25 cellular contexts compared by ENCODE assay signal in the genomic region with DNA sequence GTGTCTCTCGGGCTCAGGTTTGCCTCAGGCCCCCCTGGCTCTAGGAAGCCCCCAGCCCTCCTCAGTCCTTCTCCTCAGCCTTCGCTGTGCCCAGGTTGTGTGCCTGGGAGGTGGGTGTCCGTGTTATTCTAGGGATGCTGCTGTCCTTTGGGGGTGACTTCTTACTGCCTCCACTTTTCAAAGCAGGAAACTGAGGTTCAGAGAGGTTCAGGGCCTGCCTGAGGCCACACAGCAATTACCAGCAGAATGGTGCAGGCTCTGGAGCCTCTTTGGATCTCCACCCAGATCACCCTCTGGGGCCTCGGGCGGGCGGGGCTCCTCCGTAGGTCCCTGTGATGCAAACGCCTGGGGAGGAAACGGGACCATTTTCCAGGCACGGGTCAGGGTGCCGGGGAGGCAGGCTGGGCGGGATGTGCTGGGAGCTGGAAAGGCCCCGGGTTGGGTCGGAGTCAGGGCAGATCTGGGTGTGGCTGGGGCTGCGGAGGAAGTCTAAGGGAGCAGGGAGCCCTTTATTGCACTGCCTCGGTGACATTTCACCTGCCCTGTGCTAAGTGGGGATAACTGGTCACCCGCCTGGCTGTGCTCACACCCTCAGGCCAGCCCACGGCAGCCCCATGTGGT. TPM values are rescaled to one million over a fixed set of nuclear protein-coding genes. Genes with fewer than 3 reads are reported as not detected.
"Had no signal": no experiment of that assay in that cellular context is flagged by ENCODE, and none has a peak within 500 bp of the region (broad histone marks: within the 10 kb centered on the region; RNA-seq: fewer than 3 reads in every experiment).

No MANE protein-coding gene starts in this region.

- H3K4me1 Mint-ChIP-seq: activated naive CD4-positive, alpha-beta T cell treated with anti-CD3 and anti-CD28 coated beads, Interleukin-2, amount 10 ng/mL, durations not matched to agents 7 days and 5 days; activated naive CD8-positive, alpha-beta T cell treated with anti-CD3 and anti-CD28 coated beads, Interleukin-2, amount 50 U/mL, for 24 hours had no signal

- H3K4me3 Mint-ChIP-seq: activated naive CD4-positive, alpha-beta T cell treated with anti-CD3 and anti-CD28 coated beads, Interleukin-2, amount 10 ng/mL, durations not matched to agents 7 days and 5 days; activated naive CD8-positive, alpha-beta T cell treated with anti-CD3 and anti-CD28 coated beads, Interleukin-2, amount 50 U/mL, for 24 hours; brain had no signal

- H3K36me3 Mint-ChIP-seq: activated naive CD4-positive, alpha-beta T cell treated with anti-CD3 and anti-CD28 coated beads, Interleukin-2, amount 10 ng/mL, durations not matched to agents 7 days and 5 days; brain had no signal

- H3K27ac Mint-ChIP-seq: activated naive CD4-positive, alpha-beta T cell treated with anti-CD3 and anti-CD28 coated beads, Interleukin-2, amount 10 ng/mL, durations not matched to agents 7 days and 5 days; activated naive CD8-positive, alpha-beta T cell treated with anti-CD3 and anti-CD28 coated beads, Interleukin-2, amount 50 U/mL, for 24 hours; brain had no signal

- H3K9me3 Mint-ChIP-seq: activated naive CD4-positive, alpha-beta T cell treated with anti-CD3 and anti-CD28 coated beads, Interleukin-2, amount 10 ng/mL, durations not matched to agents 7 days and 5 days; activated naive CD8-positive, alpha-beta T cell treated with anti-CD3 and anti-CD28 coated beads, Interleukin-2, amount 50 U/mL, for 24 hours; brain had no signal

- H3K27me3 ChIP-seq: testis had no signal

- H3K27ac ChIP-seq: dorsolateral prefrontal cortex, testis, upper lobe of left lung, WERI-Rb-1 had no signal

- H3K36me3 ChIP-seq: upper lobe of left lung, WERI-Rb-1 had no signal

- DNase-seq: activated CD4-positive, alpha-beta T cell treated with anti-CD3 and anti-CD28 coated beads for 1 hour; activated CD8-positive, alpha-beta memory T cell treated with anti-CD3 and anti-CD28 coated beads for 24 hours; activated CD8-positive, alpha-beta memory T cell treated with anti-CD3 and anti-CD28 coated beads, Interleukin-2, amount 50 U/mL, for 48 hours; activated effector memory CD4-positive, alpha-beta T cell treated with Interleukin-2 at 50 U/mL for 16 hours; activated naive CD4-positive, alpha-beta T cell treated with anti-CD3 and anti-CD28 coated beads, Interleukin-2, amount 10 ng/mL, durations not matched to agents 7 days and 5 days; activated naive CD8-positive, alpha-beta T cell treated with anti-CD3 and anti-CD28 coated beads, Interleukin-2, amount 50 U/mL, for 24 hours; activated T-cell treated with anti-CD3 and anti-CD28 coated beads, Interleukin-2, amount 50 U/mL, for 48 hours; anterior cingulate cortex; caudate nucleus; dorsolateral prefrontal cortex; foreskin fibroblast; hippocampal formation; islet precursor cell; midbrain; testis; WERI-Rb-1 had no signal

- ATAC-seq: activated naive CD8-positive, alpha-beta T cell treated with anti-CD3 and anti-CD28 coated beads, Interleukin-2, amount 50 U/mL, for 24 hours; left lobe of liver had no signal

- H3K9me3 ChIP-seq: testis, upper lobe of left lung had no signal

- H3K4me1 ChIP-seq: testis, upper lobe of left lung had no signal

- H3K4me3 ChIP-seq: dorsolateral prefrontal cortex, lung, testis, upper lobe of left lung had no signal

RNA-seq across cellular contexts. Expression of gene GATA5, which starts 23.2 kb away (rescaled TPM):
- total RNA-seq: T-helper 2 cell treated with Interferon-gamma antibody and Interleukin-4, amounts not matched to agents 100 ng/mL and 5 ng/mL, for 36 hours had no signal
- polyA plus RNA-seq: neural cell had no signal

RNA-seq across cellular contexts. Expression of gene RBBP8NL, which starts 25.2 kb away (rescaled TPM):
- total RNA-seq: left lobe of liver; omental fat pad; posterior vena cava; skeletal muscle tissue; T-helper 2 cell treated with Interferon-gamma antibody and Interleukin-4, amounts not matched to agents 100 ng/mL and 5 ng/mL, for 36 hours had no signal
- polyA plus RNA-seq: neural cell had no signal
